8 cellular contexts compared by ENCODE assay signal in the genomic region with DNA sequence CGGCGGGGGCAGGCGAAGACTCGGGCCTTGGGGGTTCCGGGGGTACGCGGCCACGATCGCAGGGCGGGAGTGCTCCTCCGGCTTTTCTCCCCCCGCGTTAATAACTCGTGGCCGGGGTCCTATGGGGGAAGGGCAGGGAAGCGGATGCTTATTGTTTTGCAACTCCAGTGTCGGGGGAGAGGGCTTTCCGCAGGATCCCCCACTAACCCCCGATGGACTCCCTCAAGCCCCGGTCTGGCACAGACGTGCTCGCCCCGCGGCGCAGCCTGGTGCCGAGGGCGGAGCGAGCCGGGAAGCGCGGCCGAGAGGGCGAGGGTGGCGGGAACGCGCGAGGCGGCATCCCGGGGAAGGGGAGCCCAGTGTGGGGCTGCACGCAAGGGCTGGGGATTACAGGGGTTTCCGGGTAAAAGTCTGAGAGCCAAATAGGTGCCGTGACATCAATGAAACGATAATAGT. TPM values are rescaled to one million over a fixed set of nuclear protein-coding genes. Genes with fewer than 3 reads are reported as not detected.
DNase-seq lines count a peak whose midpoint lies in the region; ATAC-seq lines count a peak whose summit lies in the region.

No MANE protein-coding gene starts in this region.

- no peaks in the 10 kb centered on the region for H3K27me3 ChIP-seq in aorta (ENCODE audit: control insufficient read depth in 1 of 2, insufficient read depth in 2 of 2, low read length in 1 of 2)

- no peaks in the 10 kb centered on the region for H3K36me3 ChIP-seq in aorta (ENCODE audit: control insufficient read depth in 1 of 2, insufficient read depth in 2 of 2, low read length in 1 of 2)

- H3K9me3 ChIP-seq in aorta (ENCODE audit: control insufficient read depth, low read length) = no peaks in the 10 kb centered on the region

- peak overlapping the region; percentile 82 for H3K4me3 Mint-ChIP-seq in activated naive CD4-positive, alpha-beta T cell treated with anti-CD3 and anti-CD28 coated beads, Interleukin-2, amount 10 ng/mL, durations not matched to agents 7 days and 5 days

- ATAC-seq in GM19397 (IDR thresholded peaks at IDR 0.05; ENCODE audit: unreplicated experiment) = peak; percentile 45
- peak; percentile 31 for ATAC-seq in HG03520 (IDR thresholded peaks at IDR 0.05; ENCODE audit: unreplicated experiment)
- peak; percentile 85 for ATAC-seq in aorta (ENCODE audit: low FRiP score)

- H3K4me1 Mint-ChIP-seq in activated naive CD4-positive, alpha-beta T cell treated with anti-CD3 and anti-CD28 coated beads, Interleukin-2, amount 10 ng/mL, durations not matched to agents 7 days and 5 days = peaks cover 26% of the 10 kb centered on the region

- peak overlapping the region; percentile 34 for H3K27ac Mint-ChIP-seq in activated naive CD4-positive, alpha-beta T cell treated with anti-CD3 and anti-CD28 coated beads, Interleukin-2, amount 10 ng/mL, durations not matched to agents 7 days and 5 days

- CTCF ChIA-PET in activated naive CD4-positive, alpha-beta T cell treated with anti-CD3 and anti-CD28 coated beads, Interleukin-2, amount 10 ng/mL, durations not matched to agents 7 days and 5 days (lab: Charles Lee) = interaction anchor here (1.8 to 3.9 kb wide), 4 partner anchors 14 to 87 kb away, joined by 4 to 15 read pairs (median 9); no protein-coding TSS in a partner anchor

- 0% methylated on average over 37 to 43 of the region's 43 CpGs for WGBS in aorta, 2 donors

- H3K4me3 ChIP-seq in aorta (ENCODE audit: low read length in 2 of 2) = peak overlapping the region; percentile 69 to 75

- DNase-seq in D341Med (ENCODE audit: low spot score) = peak; percentile 88
- peak; percentile 45 for DNase-seq in RKO (ENCODE audit: low spot score)
- no peak for DNase-seq in activated naive CD4-positive, alpha-beta T cell treated with anti-CD3 and anti-CD28 coated beads, Interleukin-2, amount 10 ng/mL, durations not matched to agents 7 days and 5 days
- DNase-seq in head of caudate nucleus = peak in 41 of 42 donors; percentile 4 to 81 (median 65)
- DNase-seq in pons (ENCODE audit: low spot score) = peak; percentile 53
- peak; percentile 57 to 84 for DNase-seq in aorta

- H3K36me3 Mint-ChIP-seq in activated naive CD4-positive, alpha-beta T cell treated with anti-CD3 and anti-CD28 coated beads, Interleukin-2, amount 10 ng/mL, durations not matched to agents 7 days and 5 days = peaks cover 6% of the 10 kb centered on the region

- no peaks in the 10 kb centered on the region for H3K9me3 Mint-ChIP-seq in activated naive CD4-positive, alpha-beta T cell treated with anti-CD3 and anti-CD28 coated beads, Interleukin-2, amount 10 ng/mL, durations not matched to agents 7 days and 5 days

- intact Hi-C loops in head of caudate nucleus (cut with DNase I) = no loop called here
- intact Hi-C loops in aorta (cut with DNase I) = loop anchor here (2.0 to 10.0 kb wide), 5 partner anchors 59 to 196 kb away; a partner anchor contains a TSS

- H3K27ac ChIP-seq in aorta (ENCODE audit: low read depth in 1 of 2, low read length in 2 of 2) = peak overlapping the region; percentile 72 to 79

- H3K27me3 Mint-ChIP-seq in activated naive CD4-positive, alpha-beta T cell treated with anti-CD3 and anti-CD28 coated beads, Interleukin-2, amount 10 ng/mL, durations not matched to agents 7 days and 5 days = peaks cover 28% of the 10 kb centered on the region

- no peaks in the 10 kb centered on the region for H3K4me1 ChIP-seq in aorta (ENCODE audit: control insufficient read depth in 1 of 2, insufficient read depth in 2 of 2, low read length in 2 of 2)

RNA-seq across cellular contexts. Expression of a gene that starts 0.7 kb away (rescaled TPM):
- 10 to 100 TPM; 27.2 to 31.1 TPM for total RNA-seq in aorta
- 10 to 100 TPM in 1 of 2 donors, 1 to 10 TPM in 1; 7.2 to 12.6 TPM for polyA plus RNA-seq in aorta

RNA-seq across cellular contexts. Expression of a gene that starts 59.5 kb away (rescaled TPM):
- total RNA-seq in aorta = 10 to 100 TPM; 56.8 to 61.8 TPM
- 10 to 100 TPM; 60.0 to 65.7 TPM for polyA plus RNA-seq in aorta

Comparison
In these comparisons a context has a peak if more than half of its experiments do, and no peak if none do; other contexts are left out.
1. ATAC-seq: peak in every context shown above with its lines; median percentile 85 in aorta; 45 in GM19397; 31 in HG03520.